ENCODE assay signal across 1 cellular context in genomic region chr17:55609737-55610201, GRCh38.
TF ChIP-seq lines count a peak whose summit lies in the region.

No MANE protein-coding gene starts in this region.

TF ChIP-seq in IMR-90, 13 proteins besides CTCF, POLR2A, EP300 and RAD21:
- TF ChIP-seq BHLHE40 (IDR thresholded peaks at IDR 0.05; ENCODE audit: low read depth, low read length) (no peak), CEBPB (IDR thresholded peaks at IDR 0.05; ENCODE audit: low read depth, low read length) (no peak), MXI1 (IDR thresholded peaks at IDR 0.05; ENCODE audit: borderline replicate concordance, low read depth, low read length) (no peak), MAFK (IDR thresholded peaks at IDR 0.05; ENCODE audit: low read depth, low read length) (no peak), ELK1 (IDR thresholded peaks at IDR 0.05; ENCODE audit: borderline replicate concordance, low read depth, low read length) (no peak), NFE2L2 (IDR thresholded peaks at IDR 0.05; ENCODE audit: low read depth, low read length) (no peak), MAZ (IDR thresholded peaks at IDR 0.05; ENCODE audit: borderline replicate concordance, low read depth, low read length) (no peak), FOS (IDR thresholded peaks at IDR 0.05; ENCODE audit: low read depth, low read length) (no peak), SMC3 (IDR thresholded peaks at IDR 0.05; ENCODE audit: low read depth, low read length) (no peak), RCOR1 (IDR thresholded peaks at IDR 0.05; ENCODE audit: insufficient replicate concordance, low read length) (no peak)
TF ChIP-seq in IMR-90: peak in this region for 0.
